ENCODE assay signal across 12 cellular contexts in the genomic region with DNA sequence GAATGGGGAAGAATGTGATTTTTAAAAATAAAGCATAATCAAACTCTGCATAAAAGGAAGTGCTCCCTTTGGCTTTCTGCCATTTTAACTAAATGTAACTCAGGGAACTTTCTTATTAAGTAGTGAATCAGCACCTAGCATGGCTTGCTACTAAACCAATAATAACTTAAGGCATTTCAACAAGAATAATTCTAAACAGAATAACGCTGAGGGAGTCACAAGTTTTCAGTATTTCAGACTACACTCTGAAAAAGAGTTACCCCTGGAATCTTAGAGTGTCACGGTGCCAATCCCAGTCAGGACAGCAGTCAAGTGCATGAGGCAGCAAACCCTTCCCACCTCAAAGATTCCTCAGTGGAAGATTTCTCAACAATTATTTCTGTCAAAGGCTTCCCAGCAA.
A peak's percentile ranks its signal among the peaks of the same experiment; 100 is the strongest.
DNase-seq lines count a peak whose midpoint lies in the region; ATAC-seq, FAIRE-seq and TF ChIP-seq lines count a peak whose summit lies in the region.
"Had no signal": no experiment of that assay in that cellular context is flagged by ENCODE, and none has a peak within 500 bp of the region (broad histone marks: within the 10 kb centered on the region; RNA-seq: fewer than 3 reads in every experiment).

No MANE protein-coding gene starts in this region.

- H3K36me3 ChIP-seq in esophagus muscularis mucosa (peaks cover 0 to 18% (median 8%) of the 10 kb centered on the region in 4 donors), gastrocnemius medialis (peaks cover 0 to 1% of the 10 kb centered on the region in 2 donors)

- no peak for DNase-seq in GM12891 (ENCODE audit: insufficient read length, low spot score)
- DNase-seq in esophagus muscularis mucosa (ENCODE audit: extremely low spot score), result no peak
- DNase-seq in gastrocnemius medialis, result no peak
- no peak for DNase-seq in mucosa of gallbladder (ENCODE audit: low spot score)
- DNase-seq in Kasumi-1 (lab: John Stamatoyannopoulos, UW), result no peak
- no peak for DNase-seq in NCI-H1694 (lab: John Stamatoyannopoulos, UW)
- DNase-seq in NCI-H2227 (lab: John Stamatoyannopoulos, UW; ENCODE audit: unreplicated experiment), result no peak
- DNase-seq: activated CD8-positive, alpha-beta memory T cell treated with anti-CD3 and anti-CD28 coated beads, Interleukin-2, amount 50 U/mL, for 48 hours; immature natural killer cell; KBM-7; NCI-H2171 had no signal

- no peak for TF ChIP-seq EP300 in esophagus muscularis mucosa (IDR thresholded peaks at IDR 0.05)

- TF ChIP-seq CTCF in esophagus muscularis mucosa (IDR thresholded peaks at IDR 0.05), result no peak
- no peak for TF ChIP-seq CTCF in gastrocnemius medialis (IDR thresholded peaks at IDR 0.05 in 4 of 5, conservative IDR thresholded peaks at IDR 0.05 in 1 of 5)

- 53% methylated on average over 2 of the region's 2 CpGs for WGBS in esophagus muscularis mucosa

- H3K4me1 ChIP-seq in esophagus muscularis mucosa, result peaks cover 63 to 100% (median 90%) of the 10 kb centered on the region in 4 donors
- peaks cover 71 to 74% of the 10 kb centered on the region in 2 donors for H3K4me1 ChIP-seq in gastrocnemius medialis

- in situ Hi-C loops in gastrocnemius medialis (cut with MboI; ENCODE audit: low sequenced_read_pairs in 4 of 4), result loop anchor here in 1 of 4 donors (25.0 kb wide), 1 partner anchor 174 kb away; the partner anchor contains the start of gene USP53

- peak; percentile 17 for ATAC-seq in HG03175 (IDR thresholded peaks at IDR 0.05; ENCODE audit: unreplicated experiment)
- ATAC-seq in gastrocnemius medialis, result no peak

- intact Hi-C loops in esophagus muscularis mucosa (cut with DNase I) (loop anchor here (2.0 to 5.0 kb wide), 2 partner anchors 56 to 276 kb away; no protein-coding TSS in a partner anchor), gastrocnemius medialis (cut with DNase I; ENCODE audit: low total_unique reads) (no loop called here)

- TF ChIP-seq POLR2A in GM12891 (IDR thresholded peaks at IDR 0.05; ENCODE audit: low read depth, low read length) (no peak), esophagus muscularis mucosa (IDR thresholded peaks at IDR 0.05; ENCODE audit: low read depth) (no peak), gastrocnemius medialis (IDR thresholded peaks at IDR 0.05) (no peak)

- H3K27me3 ChIP-seq in esophagus muscularis mucosa, result no peaks in the 10 kb centered on the region
- H3K27me3 ChIP-seq in gastrocnemius medialis, result no peaks in the 10 kb centered on the region

- H3K27ac ChIP-seq in esophagus muscularis mucosa (replicated peaks in 1 of 4), result peak overlapping the region; percentile 91 to 98 (median 94)
- peak overlapping the region; percentile 94 to 98 (median 96) for H3K27ac ChIP-seq in gastrocnemius medialis

- H3K9me3 ChIP-seq in esophagus muscularis mucosa (no peaks in the 10 kb centered on the region), gastrocnemius medialis (no peaks in the 10 kb centered on the region)

- H3K4me3 ChIP-seq in esophagus muscularis mucosa (no peak overlapping the region), gastrocnemius medialis (peak overlapping the region in 1 of 4 donors; percentile 1)

- FAIRE-seq in GM12891 (lab: Jason Lieb, UNC), result no peak

TF ChIP-seq in GM12891, 5 proteins besides CTCF, POLR2A, EP300 and RAD21:
- TF ChIP-seq SPI1 (IDR thresholded peaks at IDR 0.05; ENCODE audit: low read depth, low read length) (peak; percentile 53; the same call in 1 of the 2 replicates), TAF1 (IDR thresholded peaks at IDR 0.05; ENCODE audit: low read depth, low read length) (no peak)
